23 cellular contexts compared by ENCODE assay signal in the genomic region with DNA sequence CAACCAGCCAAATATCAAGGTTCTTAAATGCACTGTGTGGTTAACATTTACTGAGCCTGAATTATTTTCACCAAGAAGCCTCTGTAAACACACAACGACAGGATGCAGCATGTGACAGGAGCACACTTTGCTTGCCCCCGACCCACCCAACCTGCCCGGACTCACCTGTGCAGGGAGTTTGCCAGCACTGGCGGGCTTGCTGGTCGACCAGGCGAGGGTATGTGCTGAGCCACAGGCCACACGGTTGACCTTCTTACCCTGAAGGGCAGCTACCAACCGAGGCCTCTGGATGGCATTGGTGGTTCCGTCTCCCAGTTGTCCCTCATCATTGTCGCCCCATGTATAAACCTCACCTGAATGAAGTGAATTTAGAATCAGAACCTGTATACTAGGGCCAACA. TPM values are rescaled to one million over a fixed set of nuclear protein-coding genes. Genes with fewer than 3 reads are reported as not detected.
"Had no signal": no experiment of that assay in that cellular context is flagged by ENCODE, and none has a peak within 500 bp of the region (broad histone marks: within the 10 kb centered on the region; RNA-seq: fewer than 3 reads in every experiment).

No MANE protein-coding gene starts in this region.

- DNase-seq: KBM-7, NCI-H1092, NCI-H1105 treated with DMSO at 0.1 percent for 48 hours, NCI-H1417 treated with DMSO at 0.1 percent for 48 hours, NCI-H146, NCI-H1694 treated with DMSO at 0.1 percent for 48 hours, NCI-H1930, NCI-H2081, NCI-H2107, NCI-H2171, NCI-H226, NCI-H446, NCI-H510A, NCI-H524 treated with DMSO at 0.1 percent for 48 hours, NCI-H69, NCI-H774, SHP77 treated with DMSO at 0.1 percent for 48 hours, SJCRH30 had no signal

- ATAC-seq: Right ventricle myocardium inferior, SK-N-SH treated with all-trans-retinoic acid at 6 μM for 48 hours had no signal

- H3K27ac ChIP-seq: RWPE1, SJCRH30 had no signal

- H3K4me3 ChIP-seq: SJCRH30 had no signal

- H3K4me1 ChIP-seq: SJCRH30 had no signal

- H3K9me3 ChIP-seq: SJCRH30 had no signal

- H3K27me3 ChIP-seq: SJCRH30 had no signal

RNA-seq across cellular contexts. Expression of gene OCA2, which starts 25.7 kb away (rescaled TPM):
- total RNA-seq: HT-29, MCF 10A, Right ventricle myocardium inferior, SJCRH30 had no signal
